In genomic region chr6:108561742-108562502, GRCh38 we compare ENCODE assay signal across 8 cellular contexts. TPM values are rescaled to one million over a fixed set of nuclear protein-coding genes. Genes with fewer than 3 reads are reported as not detected.
DNase-seq lines count a peak whose midpoint lies in the region; ATAC-seq and TF ChIP-seq lines count a peak whose summit lies in the region.

No MANE protein-coding gene starts in this region.

- H3K9ac ChIP-seq in skeletal muscle satellite cell (ENCODE audit: low read depth, low read length), result peak overlapping the region; percentile 88

- peak overlapping the region; percentile 89 for H3K4me2 ChIP-seq in skeletal muscle satellite cell (ENCODE audit: low read length)

- no peak overlapping the region for H2AFZ ChIP-seq in ACC112 (ENCODE audit: low read length, unreplicated experiment)

- H3K4me3 Mint-ChIP-seq in activated naive CD8-positive, alpha-beta T cell treated with anti-CD3 and anti-CD28 coated beads, Interleukin-2, amount 50 U/mL, for 24 hours, result peak overlapping the region; percentile 63

- no CpG with 5 or more reads among the region's 46 CpGs for WGBS in iPS DF 6.9 (ENCODE audit: insufficient coverage, insufficient read length)

- no peak for ATAC-seq in activated naive CD8-positive, alpha-beta T cell treated with anti-CD3 and anti-CD28 coated beads, Interleukin-2, amount 50 U/mL, for 24 hours
- no peak for ATAC-seq in GM21619 (IDR thresholded peaks at IDR 0.05; ENCODE audit: unreplicated experiment)
- ATAC-seq in HG03135 (IDR thresholded peaks at IDR 0.05; ENCODE audit: unreplicated experiment), result no peak

- no peaks in the 10 kb centered on the region for H3K27me3 ChIP-seq in ACC112 (ENCODE audit: insufficient read depth, low read length)
- H3K27me3 ChIP-seq in iPS DF 6.9 (ENCODE audit: control insufficient read depth, insufficient read depth, low read length), result peaks cover 2% of the 10 kb centered on the region; the same call in 1 of the 2 replicates
- no peaks in the 10 kb centered on the region for H3K27me3 ChIP-seq in skeletal muscle satellite cell (ENCODE audit: control insufficient read depth, insufficient read depth, low read length)

- DNase-seq in HFF-Myc (ENCODE audit: extremely low read depth, low read depth) (no peak), iPS DF 6.9 (ENCODE audit: low read depth, low spot score) (no peak)
- DNase-seq in activated naive CD8-positive, alpha-beta T cell treated with anti-CD3 and anti-CD28 coated beads, Interleukin-2, amount 50 U/mL, for 24 hours, result no peak
- DNase-seq in activated CD4-positive, alpha-beta T cell treated with anti-CD3 and anti-CD28 coated beads, Interleukin-2, amount 50 U/mL, for 48 hours, result no peak

- H3K4me1 ChIP-seq in ACC112 (ENCODE audit: control insufficient read depth, insufficient read depth, low read length, unreplicated experiment) (peaks cover 31% of the 10 kb centered on the region), iPS DF 6.9 (ENCODE audit: control insufficient read depth, insufficient read depth, low read length) (no peaks in the 10 kb centered on the region; the same call in 1 of the 2 replicates), skeletal muscle satellite cell (ENCODE audit: control insufficient read depth, insufficient read depth, low read length) (peaks cover 29% of the 10 kb centered on the region)

- H3K9me3 ChIP-seq in iPS DF 6.9 (ENCODE audit: control insufficient read depth, insufficient read depth, low read length) (no peaks in the 10 kb centered on the region), skeletal muscle satellite cell (replicated peaks; ENCODE audit: low read length) (no peaks in the 10 kb centered on the region)

- H3K27ac ChIP-seq in ACC112 (ENCODE audit: low read depth, low read length) (peak overlapping the region; percentile 91), iPS DF 6.9 (ENCODE audit: low read length) (no peak overlapping the region)

- peak overlapping the region; percentile 99 for H3K4me3 ChIP-seq in ACC112 (ENCODE audit: low read depth, low read length)
- peak overlapping the region; percentile 85 for H3K4me3 ChIP-seq in HFF-Myc (replicated peaks; ENCODE audit: low read depth, low read length)
- H3K4me3 ChIP-seq in iPS DF 6.9 (ENCODE audit: low read length), result peak overlapping the region; percentile 65
- H3K4me3 ChIP-seq in skeletal muscle satellite cell (ENCODE audit: low read length), result peak overlapping the region; percentile 95

- TF ChIP-seq CTCF in HFF-Myc (IDR thresholded peaks at IDR 0.05; ENCODE audit: low read depth, low read length, missing control alignments), result no peak

- H3K4me1 Mint-ChIP-seq in activated naive CD8-positive, alpha-beta T cell treated with anti-CD3 and anti-CD28 coated beads, Interleukin-2, amount 50 U/mL, for 24 hours, result peaks cover 51% of the 10 kb centered on the region

- no peaks in the 10 kb centered on the region for H3K36me3 ChIP-seq in ACC112 (ENCODE audit: insufficient read depth, low read length)
- H3K36me3 ChIP-seq in iPS DF 6.9 (ENCODE audit: control insufficient read depth, insufficient read depth, low read length), result no peaks in the 10 kb centered on the region; the same call in 1 of the 2 replicates
- H3K36me3 ChIP-seq in skeletal muscle satellite cell (ENCODE audit: insufficient read depth, low read length), result peaks cover 17% of the 10 kb centered on the region

- no peaks in the 10 kb centered on the region for H3K9me3 Mint-ChIP-seq in activated naive CD8-positive, alpha-beta T cell treated with anti-CD3 and anti-CD28 coated beads, Interleukin-2, amount 50 U/mL, for 24 hours

- H3K27ac Mint-ChIP-seq in activated naive CD8-positive, alpha-beta T cell treated with anti-CD3 and anti-CD28 coated beads, Interleukin-2, amount 50 U/mL, for 24 hours, result no peak overlapping the region

- peaks cover 46% of the 10 kb centered on the region for H3K79me2 ChIP-seq in ACC112 (ENCODE audit: control insufficient read depth, insufficient read depth, low read length, unreplicated experiment)

- H3K27me3 Mint-ChIP-seq in activated naive CD8-positive, alpha-beta T cell treated with anti-CD3 and anti-CD28 coated beads, Interleukin-2, amount 50 U/mL, for 24 hours, result peaks cover 10% of the 10 kb centered on the region

- H3K36me3 Mint-ChIP-seq in activated naive CD8-positive, alpha-beta T cell treated with anti-CD3 and anti-CD28 coated beads, Interleukin-2, amount 50 U/mL, for 24 hours (ENCODE audit: low read depth), result peaks cover 2% of the 10 kb centered on the region

RNA-seq across cellular contexts. Expression of gene FOXO3, which starts 1.2 kb away (rescaled TPM):
- 33.0 and 40.2 TPM in 2 replicates for total RNA-seq in skeletal muscle satellite cell (2012; rRNA removed)
